Comparison of ENCODE assay signal across 19 cellular contexts in the genomic region with DNA sequence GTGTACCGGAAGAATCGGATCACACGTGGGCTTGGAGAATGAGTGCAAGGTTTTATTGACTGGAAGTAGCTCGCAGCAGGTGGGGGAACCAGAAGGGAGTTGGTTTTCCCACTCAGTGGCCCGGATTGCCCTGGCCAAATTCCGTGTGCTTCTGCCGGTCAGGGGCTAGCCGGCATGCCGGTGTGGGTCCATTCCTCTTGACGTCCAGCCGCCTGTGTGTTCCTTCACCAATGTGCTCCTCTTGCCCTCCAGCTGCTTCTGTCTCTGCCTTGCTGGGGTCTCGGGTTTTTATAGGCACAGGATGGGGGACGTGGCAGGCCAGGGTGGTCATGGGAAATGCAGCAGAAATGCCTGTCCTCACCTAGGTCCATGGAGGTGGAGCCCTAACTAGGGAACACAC. TPM values are rescaled to one million over a fixed set of nuclear protein-coding genes. Genes with fewer than 3 reads are reported as not detected.
DNase-seq lines count a peak whose midpoint lies in the region; ATAC-seq and TF ChIP-seq lines count a peak whose summit lies in the region.
"Had no signal": no experiment of that assay in that cellular context is flagged by ENCODE, and none has a peak within 500 bp of the region (broad histone marks: within the 10 kb centered on the region; RNA-seq: fewer than 3 reads in every experiment).

No MANE protein-coding gene starts in this region.

- no peaks in the 10 kb centered on the region for H3F3A ChIP-seq in PC-3 (ENCODE audit: low read length, unreplicated experiment)

- DNase-seq in SK-N-MC (ENCODE audit: low read depth, low spot score) (no peak), hepatocyte (ENCODE audit: low spot score) (no peak), mammary epithelial cell (no peak), PC-3 (no peak), anterior cingulate cortex (lab: John Stamatoyannopoulos, UW) (no peak)
- DNase-seq: AML-193; Caco-2; Calu3; CD4-positive, alpha-beta T cell; CD8-positive, alpha-beta T cell; GF-D8 had no signal

- no peaks in the 10 kb centered on the region for H3K36me3 ChIP-seq in SK-N-MC (ENCODE audit: insufficient read depth, low read length)
- H3K36me3 ChIP-seq in hepatocyte (replicated peaks; ENCODE audit: insufficient read depth, low read depth), result no peaks in the 10 kb centered on the region
- no peaks in the 10 kb centered on the region for H3K36me3 ChIP-seq in mammary epithelial cell (ENCODE audit: insufficient read depth, low read length)
- H3K36me3 ChIP-seq in PC-3 (ENCODE audit: low read depth, low read length), result no peaks in the 10 kb centered on the region
- H3K36me3 ChIP-seq: BLaER1 treated with 17β-estradiol and CSF1 and Interleukin-3, amounts not matched to agents 10 nM and 100 nM had no signal

- H3K4me3 Mint-ChIP-seq in nephron, result no peak overlapping the region
- H3K4me3 Mint-ChIP-seq: B cell; CD4-positive, alpha-beta T cell; CD8-positive, alpha-beta T cell had no signal

- H3K4me1 ChIP-seq in hepatocyte (ENCODE audit: insufficient read depth) (peaks cover 18% of the 10 kb centered on the region), mammary epithelial cell (ENCODE audit: insufficient read depth, low read length) (no peaks in the 10 kb centered on the region), PC-3 (ENCODE audit: insufficient read depth, low read length) (no peaks in the 10 kb centered on the region)

- H3K27ac ChIP-seq in SK-N-MC (peak overlapping the region; percentile 98; the same call in 1 of the 2 replicates), hepatocyte (peak overlapping the region; percentile 54), mammary epithelial cell (ENCODE audit: insufficient read depth, low read depth, low read length) (no peak overlapping the region), PC-3 (ENCODE audit: low read length) (no peak overlapping the region)
- H3K27ac ChIP-seq: 22Rv1; A549; BLaER1 treated with 17β-estradiol and CSF1 and Interleukin-3, amounts not matched to agents 10 nM and 100 nM; C4-2B had no signal

- CTCF ChIA-PET in mammary epithelial cell (lab: Charles Lee; ENCODE audit: low non-redundant PET), result no interaction called here
- CTCF ChIA-PET in PC-3 (lab: Charles Lee), result no interaction called here

- H3K9me3 ChIP-seq in SK-N-MC (ENCODE audit: low read depth, low read length) (no peaks in the 10 kb centered on the region), hepatocyte (ENCODE audit: low read depth) (no peaks in the 10 kb centered on the region), mammary epithelial cell (replicated peaks; ENCODE audit: insufficient read depth, low read length) (no peaks in the 10 kb centered on the region), PC-3 (ENCODE audit: low read length) (no peaks in the 10 kb centered on the region)
- H3K9me3 ChIP-seq: A549; BLaER1 treated with 17β-estradiol and CSF1 and Interleukin-3, amounts not matched to agents 10 nM and 100 nM; Caco-2 had no signal

- peaks cover 4% of the 10 kb centered on the region for H3K27me3 Mint-ChIP-seq in nephron (ENCODE audit: low read depth)

- TF ChIP-seq CTCF in hepatocyte (IDR thresholded peaks at IDR 0.05; ENCODE audit: poor library complexity), result no peak
- no peak for TF ChIP-seq CTCF in nephron (IDR thresholded peaks at IDR 0.05; ENCODE audit: unreplicated experiment in 3 of 3)
- TF ChIP-seq CTCF in mammary epithelial cell (conservative IDR thresholded peaks at IDR 0.05 in 1 of 2, IDR thresholded peaks at IDR 0.05 in 1 of 2; ENCODE audit: extremely low read depth in 1 of 2, insufficient read depth in 1 of 2, low read depth in 1 of 2, low read length in 2 of 2), result no peak
- no peak for TF ChIP-seq CTCF in PC-3 (conservative IDR thresholded peaks at IDR 0.05; ENCODE audit: low read depth, low read length)

- H3K27me3 ChIP-seq in hepatocyte (no peaks in the 10 kb centered on the region), mammary epithelial cell (ENCODE audit: insufficient read depth, low read length) (no peaks in the 10 kb centered on the region), PC-3 (ENCODE audit: low read length) (no peaks in the 10 kb centered on the region)
- H3K27me3 ChIP-seq: BLaER1 treated with 17β-estradiol and CSF1 and Interleukin-3, amounts not matched to agents 10 nM and 100 nM had no signal

- POLR2A ChIA-PET in PC-3 (lab: Charles Lee; ENCODE audit: unreplicated experiment), result no interaction called here

- no TSS peak for BruUV-seq in mammary epithelial cell (replicated peaks; lab: Mats Ljungman, UMichigan)
- BruUV-seq in PC-3 (replicated peaks; lab: Mats Ljungman, UMichigan), result no TSS peak

- H4K20me1 ChIP-seq in hepatocyte (ENCODE audit: insufficient read depth, poor library complexity, severe bottlenecking) (no peaks in the 10 kb centered on the region), mammary epithelial cell (ENCODE audit: insufficient read depth, low read length) (no peaks in the 10 kb centered on the region), PC-3 (ENCODE audit: low read length) (no peaks in the 10 kb centered on the region)
- H4K20me1 ChIP-seq: BLaER1 treated with 17β-estradiol and CSF1 and Interleukin-3, amounts not matched to agents 10 nM and 100 nM had no signal

- H3K9ac ChIP-seq in SK-N-MC (ENCODE audit: insufficient read length) (no peak overlapping the region), mammary epithelial cell (ENCODE audit: insufficient read depth, low read length) (no peak overlapping the region), PC-3 (ENCODE audit: low read length) (no peak overlapping the region)
- H3K9ac ChIP-seq: BLaER1 treated with 17β-estradiol and CSF1 and Interleukin-3, amounts not matched to agents 10 nM and 100 nM had no signal

- H3K9me2 ChIP-seq in hepatocyte (replicated peaks; ENCODE audit: insufficient read depth) (no peaks in the 10 kb centered on the region), PC-3 (replicated peaks; ENCODE audit: low read length) (no peaks in the 10 kb centered on the region)

- H3K4me3 ChIP-seq in SK-N-MC (no peak overlapping the region), hepatocyte (no peak overlapping the region), mammary epithelial cell (replicated peaks in 1 of 3; ENCODE audit: insufficient read depth in 1 of 3, low read depth in 2 of 3, low read length in 3 of 3) (no peak overlapping the region), PC-3 (ENCODE audit: low read length) (no peak overlapping the region)
- H3K4me3 ChIP-seq: A549; BLaER1 treated with 17β-estradiol and CSF1 and Interleukin-3, amounts not matched to agents 10 nM and 100 nM had no signal

- H3K4me2 ChIP-seq in hepatocyte (no peak overlapping the region), mammary epithelial cell (ENCODE audit: insufficient read depth, low read depth, low read length) (no peak overlapping the region), PC-3 (ENCODE audit: low read length) (no peak overlapping the region)
- H3K4me2 ChIP-seq: A549 had no signal

- H2AFZ ChIP-seq in hepatocyte (no peak overlapping the region), mammary epithelial cell (ENCODE audit: low read depth, low read length) (no peak overlapping the region), PC-3 (ENCODE audit: low read length) (no peak overlapping the region)

- 92% methylated on average over 13 of the region's 13 CpGs for WGBS in hepatocyte (ENCODE audit: low lambda C conversion rate, missing lambda C conversion rate)
- 71% methylated on average over 3 of the region's 13 CpGs for WGBS in mammary epithelial cell (ENCODE audit: low coverage, missing lambda C conversion rate)

- H3K9me3 Mint-ChIP-seq in nephron, result no peaks in the 10 kb centered on the region
- H3K9me3 Mint-ChIP-seq: CD4-positive, alpha-beta T cell; CD8-positive, alpha-beta T cell had no signal

- ATAC-seq in PC-3, result no peak
- ATAC-seq: A549; CD8-positive, alpha-beta T cell had no signal

- dilution Hi-C loops in mammary epithelial cell (cut with HindIII; ENCODE audit: low sequenced_read_pairs), result no loop called here

- H3K36me3 Mint-ChIP-seq in nephron (ENCODE audit: low read depth), result no peaks in the 10 kb centered on the region
- H3K36me3 Mint-ChIP-seq: CD8-positive, alpha-beta T cell had no signal

- in situ Hi-C loops in mammary epithelial cell (cut with MboI; ENCODE audit: low sequenced_read_pairs in 2 of 2), result no loop called here

- H3K27ac Mint-ChIP-seq in nephron, result peak overlapping the region in 2 of 3 experiments; percentile 76 to 82
- H3K27ac Mint-ChIP-seq: B cell; CD4-positive, alpha-beta T cell; CD8-positive, alpha-beta T cell had no signal

- H3K4me1 Mint-ChIP-seq in nephron, result peaks cover 32% of the 10 kb centered on the region
- H3K4me1 Mint-ChIP-seq: B cell had no signal

- H3K79me2 ChIP-seq in hepatocyte, result no peaks in the 10 kb centered on the region
- no peaks in the 10 kb centered on the region for H3K79me2 ChIP-seq in mammary epithelial cell (ENCODE audit: insufficient read depth, low read length)
- no peaks in the 10 kb centered on the region for H3K79me2 ChIP-seq in PC-3 (ENCODE audit: low read length)

- intact Hi-C loops in mammary epithelial cell (cut with micrococcal nuclease), result no loop called here
- intact Hi-C loops in PC-3 (cut with micrococcal nuclease), result no loop called here

RNA-seq across cellular contexts. Expression of gene MYRFL, which starts 11.0 kb away (rescaled TPM):
- total RNA-seq in hepatocyte, result 2.3 and 4.2 TPM in 2 replicates
- polyA plus RNA-seq in hepatocyte, result 2.3 and 2.7 TPM in 2 replicates
- total RNA-seq in mammary epithelial cell, result under 1 TPM in 1 of 2 donors, not detected in 1; 0.17 TPM
- 0.06 TPM for polyA plus RNA-seq in mammary epithelial cell
- polyA minus RNA-seq in mammary epithelial cell, result not detected
- not detected in 2 replicates for total RNA-seq in PC-3 (2014; rRNA removed)
- total RNA-seq: A172; B cell; CD4-positive, alpha-beta T cell; CD8-positive, alpha-beta T cell had no signal
- polyA plus RNA-seq: BJ had no signal

Comparison
In these comparisons a context has a peak if more than half of its experiments do, and no peak if none do; other contexts are left out.
1. H3K27ac ChIP-seq: peak in SK-N-MC (single experiment) and hepatocyte (single experiment); none in mammary epithelial cell (single experiment) and PC-3 (single experiment).